ENCODE assay signal across 1 cellular context in genomic region chr9:114233806-114234205, GRCh38.
TF ChIP-seq lines count a peak whose summit lies in the region.

No MANE protein-coding gene starts in this region.

TF ChIP-seq in GM23338, 12 proteins besides CTCF, POLR2A, EP300 and RAD21 (continued from another document):
- no peak for TF ChIP-seq ZNF462 (CRISPR knock-in tag; IDR thresholded peaks at IDR 0.05)
- no peak for TF ChIP-seq CREB1 (CRISPR knock-in tag; IDR thresholded peaks at IDR 0.05; ENCODE audit: low read depth)
- no peak for TF ChIP-seq ETS1 (IDR thresholded peaks at IDR 0.05)
- TF ChIP-seq EZH2 (IDR thresholded peaks at IDR 0.05; ENCODE audit: low read depth, unreplicated experiment) = no peak
- no peak for TF ChIP-seq ZNF114 (CRISPR knock-in tag; IDR thresholded peaks at IDR 0.05)
- no peak for TF ChIP-seq REST (IDR thresholded peaks at IDR 0.05; ENCODE audit: unreplicated experiment)
- TF ChIP-seq JUNB (IDR thresholded peaks at IDR 0.05; ENCODE audit: unreplicated experiment) = no peak
- TF ChIP-seq ZNF331 (CRISPR knock-in tag; IDR thresholded peaks at IDR 0.05; ENCODE audit: low read depth) = no peak
- TF ChIP-seq POLR2AphosphoS5 (IDR thresholded peaks at IDR 0.05; ENCODE audit: low read depth) = no peak
TF ChIP-seq in GM23338: peak in this region for 0.
